Comparison of ENCODE assay signal across 1 cellular context in the genomic region with DNA sequence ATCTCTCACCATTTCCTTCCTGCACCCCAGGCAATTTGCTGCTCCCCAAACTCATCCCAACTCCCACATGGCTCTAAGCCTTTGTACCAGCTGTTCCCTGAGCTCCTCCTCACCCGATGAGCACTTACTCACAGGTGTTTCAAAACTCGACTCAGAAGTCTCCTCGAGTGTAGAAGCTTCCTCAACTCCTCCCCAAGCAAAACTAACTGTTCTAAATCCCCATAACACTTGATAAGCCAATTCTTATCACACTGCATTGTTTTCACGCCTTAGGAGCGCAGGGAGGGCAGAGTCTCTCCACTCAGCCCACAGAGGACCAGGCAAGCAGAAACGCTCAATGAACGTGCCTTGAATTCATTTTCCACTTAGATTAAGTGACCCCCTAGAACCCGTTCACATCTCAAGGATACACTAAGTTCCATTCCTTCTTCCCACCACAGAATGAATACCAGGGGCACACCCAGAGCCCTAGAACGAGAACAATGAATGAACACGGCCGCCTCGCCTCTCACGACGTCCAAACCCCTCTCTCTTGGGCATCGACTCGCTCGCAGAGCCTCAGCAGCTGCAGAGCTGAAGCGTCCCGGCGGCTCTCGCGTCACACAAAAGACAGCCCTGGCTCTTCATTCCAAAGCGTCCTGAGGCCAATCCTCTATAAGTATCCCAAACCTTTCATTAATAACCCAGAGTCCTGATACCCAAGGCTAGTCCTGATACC.
TF ChIP-seq lines count a peak whose summit lies in the region.

No MANE protein-coding gene starts in this region.

TF ChIP-seq in H1, 55 proteins besides CTCF, POLR2A, EP300 and RAD21 (continued from another document):
- TF ChIP-seq SIN3A (conservative IDR thresholded peaks at IDR 0.05 in 1 of 2, IDR thresholded peaks at IDR 0.05 in 1 of 2; ENCODE audit: low read depth in 1 of 2, low read length in 2 of 2) (no peak; a peak in 1 of 4 replicates), KDM5A (IDR thresholded peaks at IDR 0.05; ENCODE audit: low read length) (no peak)
